1 cellular context compared by ENCODE assay signal in the genomic region with DNA sequence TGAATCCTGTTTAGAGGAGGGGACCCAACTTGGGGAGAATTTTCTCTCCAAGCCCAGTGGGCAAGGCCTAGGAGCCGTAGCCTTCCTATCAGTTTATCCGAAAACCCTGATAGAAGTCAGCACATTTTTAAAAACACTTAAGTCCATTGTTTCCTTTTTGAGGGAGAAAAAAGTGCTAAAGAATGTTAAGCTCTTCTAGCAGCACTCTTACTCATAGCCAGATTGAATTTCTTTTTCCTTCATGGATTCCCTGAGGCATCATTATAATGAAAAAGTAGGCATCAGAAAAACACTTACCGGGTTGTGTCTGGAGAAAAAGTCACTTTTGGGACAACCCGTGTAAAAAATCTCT.
TF ChIP-seq lines count a peak whose summit lies in the region.

No MANE protein-coding gene starts in this region.

TF ChIP-seq in SK-N-SH, 30 proteins besides CTCF, POLR2A, EP300 and RAD21 (continued from another document):
- TF ChIP-seq REST (IDR thresholded peaks at IDR 0.05; ENCODE audit: low read depth, low read length) (no peak), FOSL2 (IDR thresholded peaks at IDR 0.05; ENCODE audit: borderline replicate concordance, low read depth) (peak; percentile 42; the same call in 1 of the 2 replicates), MEF2A (IDR thresholded peaks at IDR 0.05; ENCODE audit: borderline replicate concordance, low read depth) (no peak)
